ENCODE assay signal across 21 cellular contexts in genomic region chr2:10339647-10340592, GRCh38. TPM values are rescaled to one million over a fixed set of nuclear protein-coding genes. Genes with fewer than 3 reads are reported as not detected.
DNase-seq lines count a peak whose midpoint lies in the region; ATAC-seq and TF ChIP-seq lines count a peak whose summit lies in the region.
"Had no signal": no experiment of that assay in that cellular context is flagged by ENCODE, and none has a peak within 500 bp of the region (broad histone marks: within the 10 kb centered on the region; RNA-seq: fewer than 3 reads in every experiment).

No MANE protein-coding gene starts in this region.

- DNase-seq in Panc1 (ENCODE audit: low read depth, low spot score) (no peak), mammary epithelial cell (peak; percentile 20), neural progenitor cell (ENCODE audit: low spot score) (no peak), DMS79 (lab: John Stamatoyannopoulos, UW) (no peak), NCI-H510A treated with DMSO at 0.1 percent for 48 hours (lab: John Stamatoyannopoulos, UW) (no peak), upper lobe of right lung (no peak)
- DNase-seq: activated naive CD4-positive, alpha-beta T cell treated with anti-CD3 and anti-CD28 coated beads, Interleukin-2, amount 50 U/mL, for 16 hours; activated T-cell treated with anti-CD3 and anti-CD28 coated beads, Interleukin-2, amount 50 U/mL, for 4 hours; DMS153; effector memory CD4-positive, alpha-beta T cell; esophagus squamous epithelium; hypothalamus; lower lobe of right lung; NCI-H187; NCI-H748 treated with DMSO at 0.1 percent for 48 hours; retina; SHP77 treated with DMSO at 0.1 percent for 48 hours; SW 1271; upper lobe of left lung had no signal

- H3K79me2 ChIP-seq in mammary epithelial cell (ENCODE audit: insufficient read depth, low read length), result peaks cover 95% of the 10 kb centered on the region
- H3K79me2 ChIP-seq in neural progenitor cell (ENCODE audit: low read depth), result no peaks in the 10 kb centered on the region

- in situ Hi-C loops in Panc1 (cut with HindIII; ENCODE audit: low pct_unique_long_range_greater_than_20kb, low sequenced_read_pairs), result no loop called here
- in situ Hi-C loops in mammary epithelial cell (cut with MboI; ENCODE audit: low sequenced_read_pairs in 2 of 2), result no loop called here

- H3K4me3 ChIP-seq in BLaER1 treated with 17β-estradiol and CSF1 and Interleukin-3, amounts not matched to agents 10 nM and 100 nM, result no peak overlapping the region
- H3K4me3 ChIP-seq in Panc1 (ENCODE audit: low read depth in 2 of 2, low read length in 2 of 2) (no peak overlapping the region), mammary epithelial cell (replicated peaks in 1 of 3; ENCODE audit: insufficient read depth in 1 of 3, low read depth in 2 of 3, low read length in 3 of 3) (no peak overlapping the region), neural progenitor cell (no peak overlapping the region), upper lobe of right lung (no peak overlapping the region)
- H3K4me3 ChIP-seq: esophagus squamous epithelium, gastroesophageal sphincter, lower lobe of right lung, upper lobe of left lung had no signal

- H3K4me1 ChIP-seq in BLaER1 treated with 17β-estradiol and CSF1 and Interleukin-3, amounts not matched to agents 10 nM and 100 nM, result peaks cover 58 to 92% (median 85%) of the 10 kb centered on the region in 10 experiments
- H3K4me1 ChIP-seq in Panc1 (ENCODE audit: control insufficient read depth, insufficient read depth, low read length), result peaks cover 88% of the 10 kb centered on the region
- H3K4me1 ChIP-seq in mammary epithelial cell (ENCODE audit: insufficient read depth, low read length), result peaks cover 20% of the 10 kb centered on the region
- no peaks in the 10 kb centered on the region for H3K4me1 ChIP-seq in neural progenitor cell
- peaks cover 20% of the 10 kb centered on the region for H3K4me1 ChIP-seq in upper lobe of right lung
- H3K4me1 ChIP-seq: gastroesophageal sphincter had no signal

- peaks cover 5 to 26% (median 10%) of the 10 kb centered on the region in 11 experiments; a peak in 18 of 22 replicates for H3K36me3 ChIP-seq in BLaER1 treated with 17β-estradiol and CSF1 and Interleukin-3, amounts not matched to agents 10 nM and 100 nM
- H3K36me3 ChIP-seq in Panc1 (ENCODE audit: control insufficient read depth, insufficient read depth, low read length) (no peaks in the 10 kb centered on the region), mammary epithelial cell (ENCODE audit: insufficient read depth, low read length) (no peaks in the 10 kb centered on the region), neural progenitor cell (no peaks in the 10 kb centered on the region), upper lobe of right lung (no peaks in the 10 kb centered on the region)
- H3K36me3 ChIP-seq: lower lobe of right lung had no signal

- peak overlapping the region in 7 of 11 experiments; percentile 13 to 41 (median 37); a peak in 8 of 22 replicates for H3K27ac ChIP-seq in BLaER1 treated with 17β-estradiol and CSF1 and Interleukin-3, amounts not matched to agents 10 nM and 100 nM
- H3K27ac ChIP-seq in Panc1 (ENCODE audit: low read length), result peak overlapping the region; percentile 87
- no peak overlapping the region for H3K27ac ChIP-seq in mammary epithelial cell (ENCODE audit: insufficient read depth, low read depth, low read length)
- no peak overlapping the region for H3K27ac ChIP-seq in neural progenitor cell
- no peak overlapping the region for H3K27ac ChIP-seq in upper lobe of right lung
- H3K27ac ChIP-seq: esophagus squamous epithelium, gastroesophageal sphincter, lower lobe of right lung had no signal

- intact Hi-C loops in Panc1 (cut with micrococcal nuclease; ENCODE audit: unreplicated experiment), result loop anchor here (5.0 kb wide), 1 partner anchor 67 kb away; no protein-coding TSS in a partner anchor
- intact Hi-C loops in mammary epithelial cell (cut with micrococcal nuclease), result no loop called here
- intact Hi-C loops in upper lobe of right lung (cut with DNase I), result no loop called here

- H3K4me1 Mint-ChIP-seq in neural progenitor cell, result peaks cover 43% of the 10 kb centered on the region

- 94% methylated on average over 17 of the region's 17 CpGs for WGBS in mammary epithelial cell (ENCODE audit: low coverage, missing lambda C conversion rate)

- peaks cover 38 to 93% (median 80%) of the 10 kb centered on the region in 11 experiments; a peak in 20 of 22 replicates for H4K20me1 ChIP-seq in BLaER1 treated with 17β-estradiol and CSF1 and Interleukin-3, amounts not matched to agents 10 nM and 100 nM
- H4K20me1 ChIP-seq in mammary epithelial cell (ENCODE audit: insufficient read depth, low read length), result no peaks in the 10 kb centered on the region
- no peaks in the 10 kb centered on the region for H4K20me1 ChIP-seq in neural progenitor cell (ENCODE audit: low read depth)

- CTCF ChIA-PET in Panc1 (lab: Charles Lee) (interaction anchor here (1.3 kb wide), 1 partner anchor 69 kb away, joined by 4 read pairs; no protein-coding TSS in a partner anchor), mammary epithelial cell (lab: Charles Lee; ENCODE audit: low non-redundant PET) (no interaction called here)

- peaks cover 4% of the 10 kb centered on the region for H3K9me3 Mint-ChIP-seq in neural progenitor cell

- POLR2A ChIA-PET in Panc1 (lab: Charles Lee), result interaction anchor here (0.8 kb wide), 1 partner anchor 95 kb away, joined by 3 read pairs; no protein-coding TSS in a partner anchor

- H3K4me3 Mint-ChIP-seq in neural progenitor cell, result no peak overlapping the region
- H3K4me3 Mint-ChIP-seq: activated T-cell treated with anti-CD3 and anti-CD28 coated beads, Interleukin-2, amount 50 U/mL, for 4 hours had no signal

- H3K36me3 Mint-ChIP-seq in neural progenitor cell, result no peaks in the 10 kb centered on the region

- TF ChIP-seq CTCF in Panc1 (IDR thresholded peaks at IDR 0.05) (no peak), mammary epithelial cell (conservative IDR thresholded peaks at IDR 0.05 in 1 of 2, IDR thresholded peaks at IDR 0.05 in 1 of 2; ENCODE audit: extremely low read depth in 1 of 2, insufficient read depth in 1 of 2, low read depth in 1 of 2, low read length in 2 of 2) (no peak), neural progenitor cell (IDR thresholded peaks at IDR 0.05) (no peak), upper lobe of right lung (IDR thresholded peaks at IDR 0.05) (no peak)

- no peaks in the 10 kb centered on the region for H3K27me3 ChIP-seq in BLaER1 treated with 17β-estradiol and CSF1 and Interleukin-3, amounts not matched to agents 10 nM and 100 nM
- H3K27me3 ChIP-seq in Panc1 (ENCODE audit: control insufficient read depth, insufficient read depth, low read length) (no peaks in the 10 kb centered on the region), mammary epithelial cell (ENCODE audit: insufficient read depth, low read length) (no peaks in the 10 kb centered on the region), neural progenitor cell (no peaks in the 10 kb centered on the region), upper lobe of right lung (no peaks in the 10 kb centered on the region)
- H3K27me3 ChIP-seq: esophagus squamous epithelium, gastroesophageal sphincter, upper lobe of left lung had no signal

- BruUV-seq in Panc1 (replicated peaks; lab: Mats Ljungman, UMichigan), result no TSS peak
- BruUV-seq in mammary epithelial cell (replicated peaks; lab: Mats Ljungman, UMichigan), result no TSS peak

- peak overlapping the region; percentile 67 to 79 (median 73) for H3K4me2 ChIP-seq in BLaER1 treated with 17β-estradiol and CSF1 and Interleukin-3, amounts not matched to agents 10 nM and 100 nM
- H3K4me2 ChIP-seq in mammary epithelial cell (ENCODE audit: insufficient read depth, low read depth, low read length), result no peak overlapping the region
- no peak overlapping the region for H3K4me2 ChIP-seq in neural progenitor cell

- no peaks in the 10 kb centered on the region for H3K27me3 Mint-ChIP-seq in neural progenitor cell (ENCODE audit: insufficient read depth, low read depth)

- no peaks in the 10 kb centered on the region for H3F3A ChIP-seq in neural progenitor cell (ENCODE audit: low read depth)

- peaks cover 6 to 9% (median 7%) of the 10 kb centered on the region in 11 experiments for H3K9me3 ChIP-seq in BLaER1 treated with 17β-estradiol and CSF1 and Interleukin-3, amounts not matched to agents 10 nM and 100 nM (replicated peaks in 1 of 11)
- H3K9me3 ChIP-seq in Panc1 (ENCODE audit: control insufficient read depth, insufficient read depth, low read depth, low read length), result peaks cover 3% of the 10 kb centered on the region; the same call in 1 of the 2 replicates
- H3K9me3 ChIP-seq in mammary epithelial cell (replicated peaks; ENCODE audit: insufficient read depth, low read length), result peaks cover 6% of the 10 kb centered on the region
- H3K9me3 ChIP-seq in neural progenitor cell (ENCODE audit: low read depth), result no peaks in the 10 kb centered on the region
- no peaks in the 10 kb centered on the region for H3K9me3 ChIP-seq in upper lobe of right lung

- peak overlapping the region; percentile 26 for H3K27ac Mint-ChIP-seq in neural progenitor cell

- H2AFZ ChIP-seq in mammary epithelial cell (ENCODE audit: low read depth, low read length) (no peak overlapping the region), neural progenitor cell (replicated peaks) (no peak overlapping the region)

- ATAC-seq in Panc1 (0 out of 2 replicates have a peak, but pooled peaks have one; percentile 1), upper lobe of right lung (no peak)
- ATAC-seq: activated T-cell treated with anti-CD3 and anti-CD28 coated beads, Interleukin-2, amount 50 U/mL, for 4 hours; gastroesophageal sphincter; lower lobe of right lung had no signal

- dilution Hi-C loops in mammary epithelial cell (cut with HindIII; ENCODE audit: low sequenced_read_pairs), result loop anchor here (5.0 kb wide), 1 partner anchor 93 kb away; no protein-coding TSS in a partner anchor

- H3K9ac ChIP-seq in BLaER1 treated with 17β-estradiol and CSF1 and Interleukin-3, amounts not matched to agents 10 nM and 100 nM, result peak overlapping the region in 6 of 11 experiments; percentile 10 to 50 (median 17); a peak in 5 of 22 replicates
- H3K9ac ChIP-seq in mammary epithelial cell (ENCODE audit: insufficient read depth, low read length) (no peak overlapping the region), neural progenitor cell (no peak overlapping the region)

RNA-seq across cellular contexts. Expression of gene HPCAL1, which starts 37.2 kb away (rescaled TPM):
- total RNA-seq in Panc1 (2021; ENCODE audit: unreplicated experiment) (234 TPM), mammary epithelial cell (10 to 100 TPM; 26.3 to 82.8 TPM), neural progenitor cell (ENCODE audit: low replicate concordance) (3.7 and 8.0 TPM in 2 replicates), upper lobe of right lung (160 TPM)
- polyA plus RNA-seq in Panc1 (2012; ENCODE audit: insufficient read length), result 556 TPM
- polyA plus RNA-seq in mammary epithelial cell, result 75.1 TPM
- 56.5 TPM for polyA minus RNA-seq in mammary epithelial cell

Comparison
In these comparisons a context has a peak if more than half of its experiments do, and no peak if none do; other contexts are left out.
1. H3K27ac ChIP-seq: peak in BLaER1 treated with 17β-estradiol and CSF1 and Interleukin-3, amounts not matched to agents 10 nM and 100 nM (7 of 11) and Panc1 (single experiment); none in mammary epithelial cell (single experiment), neural progenitor cell (single experiment) and upper lobe of right lung (single experiment).
2. H3K4me2 ChIP-seq: peak in BLaER1 treated with 17β-estradiol and CSF1 and Interleukin-3, amounts not matched to agents 10 nM and 100 nM (11 of 11); none in mammary epithelial cell (single experiment) and neural progenitor cell (single experiment).
3. H3K9ac ChIP-seq: peak in BLaER1 treated with 17β-estradiol and CSF1 and Interleukin-3, amounts not matched to agents 10 nM and 100 nM (6 of 11); none in mammary epithelial cell (single experiment) and neural progenitor cell (single experiment).